11 cellular contexts compared by ENCODE assay signal in genomic region chr6:151209071-151209831, GRCh38. TPM values are rescaled to one million over a fixed set of nuclear protein-coding genes. Genes with fewer than 3 reads are reported as not detected.
DNase-seq lines count a peak whose midpoint lies in the region; ATAC-seq and TF ChIP-seq lines count a peak whose summit lies in the region.
"Had no signal": no experiment of that assay in that cellular context is flagged by ENCODE, and none has a peak within 500 bp of the region (broad histone marks: within the 10 kb centered on the region; RNA-seq: fewer than 3 reads in every experiment).

No MANE protein-coding gene starts in this region.

- no peak overlapping the region for H3K4me3 ChIP-seq in right atrium auricular region
- no peak overlapping the region for H3K4me3 ChIP-seq in prostate gland
- H3K4me3 ChIP-seq: BLaER1 had no signal

- H3K4me1 ChIP-seq in right atrium auricular region (no peaks in the 10 kb centered on the region), prostate gland (replicated peaks) (no peaks in the 10 kb centered on the region)
- H3K4me1 ChIP-seq: BLaER1 had no signal

- TF ChIP-seq CTCF in right atrium auricular region (IDR thresholded peaks at IDR 0.05) (no peak), prostate gland (IDR thresholded peaks at IDR 0.05) (no peak)

- DNase-seq in Right ventricle myocardium superior (no peak), right atrium auricular region (ENCODE audit: low spot score) (no peak), RPMI7951 (ENCODE audit: low read depth) (peak; percentile 50), left cardiac atrium (no peak), prostate gland (ENCODE audit: low spot score) (no peak)
- DNase-seq in activated naive CD4-positive, alpha-beta T cell treated with Interleukin-2 at 50 U/mL for 16 hours, result no peak
- DNase-seq: cerebellar nuclear complex, WERI-Rb-1 had no signal

- no peaks in the 10 kb centered on the region for H3K27me3 ChIP-seq in right atrium auricular region
- no peaks in the 10 kb centered on the region for H3K27me3 ChIP-seq in prostate gland (replicated peaks; ENCODE audit: insufficient read depth)
- H3K27me3 ChIP-seq: BLaER1 had no signal

- peaks cover 0 to 19% of the 10 kb centered on the region in 2 donors for H3K9me3 ChIP-seq in right atrium auricular region
- no peaks in the 10 kb centered on the region for H3K9me3 ChIP-seq in prostate gland

- WGBS in prostate gland, result 15% methylated on average over 11 of the region's 11 CpGs

- TF ChIP-seq POLR2A in prostate gland (IDR thresholded peaks at IDR 0.05), result no peak

- H3K36me3 ChIP-seq in right atrium auricular region (no peaks in the 10 kb centered on the region), prostate gland (no peaks in the 10 kb centered on the region)
- H3K36me3 ChIP-seq: BLaER1, WERI-Rb-1 had no signal

- H3K27ac ChIP-seq in right atrium auricular region (no peak overlapping the region), prostate gland (no peak overlapping the region)
- H3K27ac ChIP-seq: BLaER1, WERI-Rb-1 had no signal

- intact Hi-C loops in Right ventricle myocardium superior (cut with DNase I) (no loop called here), left cardiac atrium (cut with DNase I) (no loop called here), prostate gland (cut with DNase I) (no loop called here)

- ATAC-seq in Right ventricle myocardium superior (ENCODE audit: poor library complexity) (peak; percentile 56), left cardiac atrium (peak; percentile 12 to 64), HG02759 (IDR thresholded peaks at IDR 0.05; ENCODE audit: unreplicated experiment) (no peak), GM18502 (IDR thresholded peaks at IDR 0.05; ENCODE audit: poor library complexity, unreplicated experiment) (no peak)

RNA-seq across cellular contexts. Expression of gene AKAP12, which starts 30.5 kb away (rescaled TPM):
- total RNA-seq in Right ventricle myocardium superior (13.9 TPM), right atrium auricular region (10 to 100 TPM; 27.7 to 40.1 TPM), left cardiac atrium (10 to 100 TPM; 44.9 to 60.1 TPM), prostate gland (100 to 1,000 TPM in 1 of 2 donors, 10 to 100 TPM in 1; 29.4 to 159 TPM)
- total RNA-seq in RPMI7951 (2014; rRNA removed; shearing (Covaris generic)), result 37.3 and 38.9 TPM in 2 replicates

Comparison
In these comparisons a context has a peak if more than half of its experiments do, and no peak if none do; other contexts are left out.
1. ATAC-seq: peak in Right ventricle myocardium superior (single experiment) and left cardiac atrium (2 of 2); none in HG02759 (single experiment) and GM18502 (single experiment).